ENCODE assay signal across 8 cellular contexts in genomic region chr15:92848852-92849598, GRCh38.
DNase-seq lines count a peak whose midpoint lies in the region; ATAC-seq and TF ChIP-seq lines count a peak whose summit lies in the region.

No MANE protein-coding gene starts in this region.

- DNase-seq in GM13977 (ENCODE audit: low spot score) (peak; percentile 58), T follicular helper cell (ENCODE audit: low read depth) (peak; percentile 30), NCI-H1694 (lab: John Stamatoyannopoulos, UW) (no peak), superior temporal gyrus (ENCODE audit: extremely low spot score) (no peak), kidney glomerular epithelial cell (lab: John Stamatoyannopoulos, UW) (no peak), coronary artery (ENCODE audit: low spot score) (no peak)
- peak; percentile 28 for DNase-seq in effector CD4-positive, alpha-beta T cell

- H3K4me3 ChIP-seq in coronary artery: no peak overlapping the region

- no peak overlapping the region for H3K27ac ChIP-seq in coronary artery

- ATAC-seq in HG02623 (IDR thresholded peaks at IDR 0.05; ENCODE audit: unreplicated experiment): peak; percentile 63

- in situ Hi-C loops in GM13977 (cut with MboI; ENCODE audit: low pct_unique_long_range_greater_than_20kb, low sequenced_read_pairs, unreplicated experiment): no loop called here

- TF ChIP-seq CTCF in GM13977 (IDR thresholded peaks at IDR 0.05; ENCODE audit: extremely low read depth, insufficient read depth, missing control alignments): no peak
- no peak for TF ChIP-seq CTCF in coronary artery (IDR thresholded peaks at IDR 0.05)

Comparison
In these comparisons a context has a peak if more than half of its experiments do, and no peak if none do; other contexts are left out.
1. DNase-seq: peak in GM13977 (single experiment), T follicular helper cell (single experiment) and effector CD4-positive, alpha-beta T cell (single experiment); none in NCI-H1694 (single experiment), superior temporal gyrus (single experiment), kidney glomerular epithelial cell (single experiment) and coronary artery (single experiment).